8 cellular contexts compared by ENCODE assay signal in the genomic region with DNA sequence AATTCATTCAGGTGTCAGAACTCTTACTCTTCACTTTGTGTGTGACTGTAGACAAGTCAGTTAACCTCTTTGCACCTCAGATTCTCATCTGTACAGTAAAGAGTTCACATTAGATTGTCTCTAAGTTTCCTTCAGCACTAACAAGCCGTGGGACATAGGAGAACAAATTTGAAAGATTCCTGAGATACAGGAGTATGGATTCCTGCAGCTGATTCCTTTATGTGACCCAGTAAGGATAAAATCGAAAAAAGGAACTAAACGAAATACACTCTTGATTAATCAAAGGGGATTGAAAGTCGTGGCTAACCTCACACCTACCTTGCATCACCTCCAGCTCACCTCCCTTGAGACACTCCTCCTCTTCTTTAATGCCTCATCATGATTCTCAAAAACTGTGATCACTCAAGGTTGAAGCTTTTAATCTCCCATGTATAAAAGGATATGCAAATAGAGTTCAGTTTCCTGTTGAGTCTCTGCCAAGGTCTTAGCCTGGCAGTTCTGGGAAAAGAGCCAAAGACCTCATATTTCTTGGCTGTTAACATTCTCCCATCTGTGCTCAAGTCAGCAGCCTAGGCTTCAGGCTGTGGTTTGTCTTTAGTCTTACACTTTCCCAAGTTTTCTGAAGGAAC.
DNase-seq lines count a peak whose midpoint lies in the region; ATAC-seq, FAIRE-seq and TF ChIP-seq lines count a peak whose summit lies in the region.

No MANE protein-coding gene starts in this region.

- TF ChIP-seq RAD21 in liver (IDR thresholded peaks at IDR 0.05), result no peak
- TF ChIP-seq RAD21 in HepG2 (CRISPR knock-in tag; IDR thresholded peaks at IDR 0.05), result no peak

- peaks cover 2 to 8% (median 5%) of the 10 kb centered on the region in 4 donors for H3K4me1 ChIP-seq in liver (ENCODE audit: control insufficient read depth in 4 of 4, insufficient read depth in 4 of 4, low read length in 3 of 4)
- peaks cover 19% of the 10 kb centered on the region for H3K4me1 ChIP-seq in HepG2 (ENCODE audit: insufficient read depth, low read length)

- no peak for TF ChIP-seq POLR2A in HepG2 (IDR thresholded peaks at IDR 0.05; ENCODE audit: insufficient read depth in 1 of 2, low read depth in 2 of 2, low read length in 2 of 2)

- H3K27me3 ChIP-seq in liver (ENCODE audit: control insufficient read depth in 4 of 4, insufficient read depth in 4 of 4, low read length in 3 of 4) (no peaks in the 10 kb centered on the region), HepG2 (ENCODE audit: control insufficient read depth in 1 of 2, insufficient read depth in 2 of 2, low read length in 2 of 2) (no peaks in the 10 kb centered on the region)

- no TSS peak for BruUV-seq in HepG2 (replicated peaks; lab: Mats Ljungman, UMichigan)

- H3K9me3 ChIP-seq in liver (ENCODE audit: control insufficient read depth in 4 of 4, low read length in 3 of 4) (no peaks in the 10 kb centered on the region), HepG2 (ENCODE audit: low read length) (no peaks in the 10 kb centered on the region)

- POLR2A ChIA-PET in HepG2 (lab: Yijun Ruan, JAX), result no interaction called here

- TF ChIP-seq CTCF in liver (IDR thresholded peaks at IDR 0.05; ENCODE audit: low read depth, low read length, missing input control), result no peak
- TF ChIP-seq CTCF in HepG2 (CRISPR knock-in tag; IDR thresholded peaks at IDR 0.05), result no peak
- no peak for TF ChIP-seq CTCF in fibroblast of pulmonary artery (IDR thresholded peaks at IDR 0.05; ENCODE audit: low read length, missing control alignments)

- intact Hi-C loops in HepG2 (cut with micrococcal nuclease; ENCODE audit: unreplicated experiment), result no loop called here

- H2AFZ ChIP-seq in HepG2 (ENCODE audit: low read length), result no peak overlapping the region

- TF ChIP-seq EP300 in HepG2 (IDR thresholded peaks at IDR 0.05; ENCODE audit: low read depth in 2 of 2, low read length in 2 of 2), result no peak
- no peak for TF ChIP-seq EP300 in HepG2 (CRISPR knock-in tag; IDR thresholded peaks at IDR 0.05; ENCODE audit: borderline replicate concordance)

- H3K9ac ChIP-seq in liver (ENCODE audit: low read depth in 1 of 2, low read length in 2 of 2) (no peak overlapping the region), HepG2 (ENCODE audit: insufficient read depth, low read depth, low read length) (no peak overlapping the region)

- CTCF ChIA-PET in HepG2 (lab: Yijun Ruan, JAX; ENCODE audit: low intra/inter-chr PET ratio, low total read pairs), result interaction anchor here (1.2 to 1.4 kb wide), 2 partner anchors 43 to 45 kb away, joined by 3 read pairs; no protein-coding TSS in a partner anchor

- H3K27ac ChIP-seq in liver (ENCODE audit: low read depth in 1 of 2, low read length in 2 of 2), result no peak overlapping the region
- H3K27ac ChIP-seq in HepG2 (ENCODE audit: extremely low read length, insufficient read depth, low read length), result no peak overlapping the region

- no peak for DNase-seq in HepG2 (ENCODE audit: low spot score)
- peak; percentile 87 for DNase-seq in RPMI8226
- DNase-seq in fibroblast of pulmonary artery (ENCODE audit: low read depth), result peak; percentile 98
- peak; percentile 99 for DNase-seq in renal cortical epithelial cell (ENCODE audit: low read depth)
- no peak for DNase-seq in SHP77 (lab: John Stamatoyannopoulos, UW)

- ATAC-seq in HepG2, result no peak
- no peak for ATAC-seq in HG02588 (IDR thresholded peaks at IDR 0.05; ENCODE audit: unreplicated experiment)
- ATAC-seq in HG02870 (IDR thresholded peaks at IDR 0.05; ENCODE audit: unreplicated experiment), result no peak

- in situ Hi-C loops in HepG2 (cut with HindIII; ENCODE audit: extremely low pct_ligation_motif_present, low pct_unique_long_range_greater_than_20kb), result no loop called here

- no peak overlapping the region for H3K4me2 ChIP-seq in HepG2 (ENCODE audit: low read depth, low read length)

- no peak for FAIRE-seq in HepG2 (lab: Jason Lieb, UNC)

- H3K36me3 ChIP-seq in liver (ENCODE audit: control insufficient read depth in 4 of 4, insufficient read depth in 3 of 4, low read depth in 1 of 4, low read length in 3 of 4) (no peaks in the 10 kb centered on the region), HepG2 (replicated peaks in 1 of 2; ENCODE audit: control insufficient read depth in 1 of 2, insufficient read depth in 2 of 2, low read length in 2 of 2) (no peaks in the 10 kb centered on the region)

- 49% methylated on average over 4 of the region's 4 CpGs for WGBS in liver
- under 1% methylated on average over 4 of the region's 4 CpGs for WGBS in HepG2 (ENCODE audit: low lambda C conversion rate)

- no peaks in the 10 kb centered on the region for H4K20me1 ChIP-seq in HepG2 (ENCODE audit: insufficient read depth, low read length)

- H3K79me2 ChIP-seq in HepG2 (ENCODE audit: insufficient read depth, low read length), result no peaks in the 10 kb centered on the region

- H3K4me3 ChIP-seq in liver (ENCODE audit: low read depth in 1 of 3, low read length in 3 of 3) (no peak overlapping the region), HepG2 (replicated peaks in 1 of 3; ENCODE audit: insufficient read depth in 1 of 3, low read depth in 2 of 3, low read length in 3 of 3) (no peak overlapping the region), fibroblast of pulmonary artery (replicated peaks; ENCODE audit: low read depth, low read length) (no peak overlapping the region)

TF ChIP-seq in liver, 16 proteins besides CTCF, POLR2A, EP300 and RAD21:
- TF ChIP-seq FOXA2 (IDR thresholded peaks at IDR 0.05) (no peak), NR2F2 (IDR thresholded peaks at IDR 0.05) (peak; percentile 59), TAF1 (conservative IDR thresholded peaks at IDR 0.05) (no peak), FOXA1 (IDR thresholded peaks at IDR 0.05) (no peak), SP1 (IDR thresholded peaks at IDR 0.05) (no peak)
- TF ChIP-seq, protein P1, sequence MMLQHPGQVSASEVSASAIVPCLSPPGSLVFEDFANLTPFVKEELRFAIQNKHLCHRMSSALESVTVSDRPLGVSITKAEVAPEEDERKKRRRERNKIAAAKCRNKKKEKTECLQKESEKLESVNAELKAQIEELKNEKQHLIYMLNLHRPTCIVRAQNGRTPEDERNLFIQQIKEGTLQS (IDR thresholded peaks at IDR 0.05), result no peak
- TF ChIP-seq, protein P2, sequence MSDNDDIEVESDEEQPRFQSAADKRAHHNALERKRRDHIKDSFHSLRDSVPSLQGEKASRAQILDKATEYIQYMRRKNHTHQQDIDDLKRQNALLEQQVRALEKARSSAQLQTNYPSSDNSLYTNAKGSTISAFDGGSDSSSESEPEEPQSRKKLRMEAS (IDR thresholded peaks at IDR 0.05), result no peak

TF ChIP-seq in HepG2, 621 proteins besides CTCF, POLR2A, EP300 and RAD21:
- no peak for TF ChIP-seq NR3C1 (CRISPR knock-in tag; IDR thresholded peaks at IDR 0.05)
- no peak for TF ChIP-seq ZFP1 (CRISPR knock-in tag; IDR thresholded peaks at IDR 0.05)

Comparison
In these comparisons a context has a peak if more than half of its experiments do, and no peak if none do; other contexts are left out.
1. DNase-seq: peak in RPMI8226 (single experiment), fibroblast of pulmonary artery (single experiment) and renal cortical epithelial cell (single experiment); none in HepG2 (single experiment) and SHP77 (0 of 2).